10 cellular contexts compared by ENCODE assay signal in genomic region chr2:79511320-79511951, GRCh38. TPM values are rescaled to one million over a fixed set of nuclear protein-coding genes. Genes with fewer than 3 reads are reported as not detected.
DNase-seq lines count a peak whose midpoint lies in the region; ATAC-seq and TF ChIP-seq lines count a peak whose summit lies in the region.
"Had no signal": no experiment of that assay in that cellular context is flagged by ENCODE, and none has a peak within 500 bp of the region (broad histone marks: within the 10 kb centered on the region; RNA-seq: fewer than 3 reads in every experiment).

No MANE protein-coding gene starts in this region.

- H3K4me1 ChIP-seq in psoas muscle = no peaks in the 10 kb centered on the region
- peaks cover 0 to 15% (median 0%) of the 10 kb centered on the region in 4 donors for H3K4me1 ChIP-seq in tibial nerve

- no peak overlapping the region for H3K27ac Mint-ChIP-seq in endothelial cell (ENCODE audit: unreplicated experiment)
- H3K27ac Mint-ChIP-seq in neural crest cell (ENCODE audit: unreplicated experiment) = no peak overlapping the region
- H3K27ac Mint-ChIP-seq: stimulated activated naive CD8-positive, alpha-beta T cell treated with anti-CD3 and anti-CD28 coated beads, Interleukin-15, Interleukin-2, amounts not matched to agents 100 ng/mL and 50 ng/mL, for 24 hours had no signal

- peaks cover 4% of the 10 kb centered on the region for H3K27me3 Mint-ChIP-seq in endothelial cell (ENCODE audit: unreplicated experiment)
- peaks cover 81% of the 10 kb centered on the region for H3K27me3 Mint-ChIP-seq in neural crest cell (ENCODE audit: low read depth)

- TF ChIP-seq EP300 in tibial nerve (IDR thresholded peaks at IDR 0.05) = no peak

- H3K36me3 Mint-ChIP-seq in endothelial cell (ENCODE audit: low read depth, unreplicated experiment) (no peaks in the 10 kb centered on the region), neural crest cell (ENCODE audit: low read depth) (no peaks in the 10 kb centered on the region)

- no peaks in the 10 kb centered on the region for H3K9me3 Mint-ChIP-seq in endothelial cell (ENCODE audit: unreplicated experiment)
- H3K9me3 Mint-ChIP-seq in neural crest cell = no peaks in the 10 kb centered on the region

- H3K4me1 Mint-ChIP-seq in endothelial cell (ENCODE audit: unreplicated experiment) (peaks cover 12% of the 10 kb centered on the region), neural crest cell (peaks cover 10% of the 10 kb centered on the region)

- 20 to 21% (median 21%) methylated on average over 16 of the region's 16 CpGs for WGBS in psoas muscle, 3 donors
- 20 to 24% methylated on average over 16 of the region's 16 CpGs for WGBS in tibial nerve, 2 donors

- TF ChIP-seq CTCF in GM12865 (IDR thresholded peaks at IDR 0.05; ENCODE audit: insufficient read depth, low read depth, low read length, missing control alignments) = no peak
- TF ChIP-seq CTCF in endothelial cell (IDR thresholded peaks at IDR 0.05; ENCODE audit: unreplicated experiment) = no peak
- TF ChIP-seq CTCF in neural crest cell (conservative IDR thresholded peaks at IDR 0.05) = no peak
- no peak for TF ChIP-seq CTCF in psoas muscle (IDR thresholded peaks at IDR 0.05)
- TF ChIP-seq CTCF in tibial nerve (IDR thresholded peaks at IDR 0.05) = no peak

- H3K4me3 ChIP-seq in GM12865 (ENCODE audit: low read depth, low read length) = no peak overlapping the region
- H3K4me3 ChIP-seq in psoas muscle = no peak overlapping the region
- H3K4me3 ChIP-seq in tibial nerve = no peak overlapping the region

- H3K4me3 Mint-ChIP-seq in endothelial cell (ENCODE audit: unreplicated experiment) (peak overlapping the region; percentile 92), neural crest cell (peak overlapping the region; percentile 78)
- H3K4me3 Mint-ChIP-seq: stimulated activated naive CD8-positive, alpha-beta T cell treated with anti-CD3 and anti-CD28 coated beads, Interleukin-15, Interleukin-2, amounts not matched to agents 100 ng/mL and 50 ng/mL, for 24 hours had no signal

- no peak for TF ChIP-seq POLR2A in tibial nerve (IDR thresholded peaks at IDR 0.05)

- ATAC-seq in GM18498 (IDR thresholded peaks at IDR 0.05; ENCODE audit: unreplicated experiment) = no peak
- ATAC-seq in psoas muscle = no peak

- intact Hi-C loops in psoas muscle (cut with DNase I) = no loop called here

- H3K27me3 ChIP-seq in psoas muscle (ENCODE audit: insufficient read depth in 3 of 3, low read length in 2 of 3) (peaks cover 3 to 23% (median 6%) of the 10 kb centered on the region in 3 donors), tibial nerve (peaks cover 0 to 11% of the 10 kb centered on the region in 2 donors)

- DNase-seq in GM12865 (ENCODE audit: low read depth) (peak; percentile 8), NCI-H1048 (lab: John Stamatoyannopoulos, UW) (peak; percentile 57), endothelial cell (ENCODE audit: low spot score) (peak; percentile 70), neural crest cell (ENCODE audit: low read depth, low spot score) (peak; percentile 68), AG08395 (ENCODE audit: low spot score) (no peak), psoas muscle (no peak), tibial nerve (ENCODE audit: low spot score in 2 of 2) (no peak)
- DNase-seq: activated gamma-delta T cell treated with Interleukin-2 at 50 U/mL for 16 hours had no signal

- H3K27ac ChIP-seq in psoas muscle = no peak overlapping the region
- no peak overlapping the region for H3K27ac ChIP-seq in tibial nerve

- H3K36me3 ChIP-seq in psoas muscle (ENCODE audit: insufficient read depth in 1 of 2, low read depth in 1 of 2) (no peaks in the 10 kb centered on the region), tibial nerve (no peaks in the 10 kb centered on the region)

- H3K9me3 ChIP-seq in psoas muscle = no peaks in the 10 kb centered on the region
- H3K9me3 ChIP-seq in tibial nerve = no peaks in the 10 kb centered on the region

RNA-seq across cellular contexts. Expression of gene CTNNA2, which starts 1.4 kb away (rescaled TPM):
- total RNA-seq in endothelial cell (ENCODE audit: unreplicated experiment) = 4.7 TPM
- 2.6 and 2.9 TPM in 2 replicates for total RNA-seq in neural crest cell
- total RNA-seq in psoas muscle = under 1 TPM in 1 of 4 donors, not detected in 3; 0.36 TPM
- polyA plus RNA-seq in psoas muscle = under 1 TPM in 2 of 3 donors, not detected in 1; 0.03 to 0.17 TPM
- total RNA-seq in tibial nerve = 1 to 10 TPM in 1 of 4 donors, under 1 TPM in 3; 0.39 to 3.3 (median 0.75) TPM

Comparison
In these comparisons a context has a peak if more than half of its experiments do, and no peak if none do; other contexts are left out.
1. DNase-seq: peak in GM12865 (single experiment), NCI-H1048 (single experiment), endothelial cell (single experiment) and neural crest cell (single experiment); none in AG08395 (single experiment), psoas muscle (0 of 2) and tibial nerve (0 of 2).